Comparison of ENCODE assay signal across 16 cellular contexts in the genomic region with DNA sequence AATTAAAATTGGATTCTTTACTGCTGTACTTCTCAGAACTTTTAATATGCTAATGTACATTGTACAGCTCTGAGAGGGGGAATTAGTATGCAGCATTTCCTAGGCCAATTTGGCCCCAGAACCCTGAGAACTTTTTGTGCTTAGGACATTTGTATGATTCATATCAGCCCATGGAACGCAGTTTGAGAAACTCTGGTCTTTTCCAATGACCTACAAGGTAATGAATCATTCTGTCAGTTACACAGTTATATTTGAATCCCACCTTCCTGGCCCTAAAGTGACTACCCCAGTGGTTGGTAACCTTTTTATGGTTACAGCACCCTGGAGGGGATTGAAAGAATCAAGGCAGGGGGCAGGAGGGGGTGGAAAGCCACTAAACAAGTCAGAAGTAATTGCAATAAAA. TPM values are rescaled to one million over a fixed set of nuclear protein-coding genes. Genes with fewer than 3 reads are reported as not detected.
DNase-seq lines count a peak whose midpoint lies in the region; ATAC-seq, FAIRE-seq and TF ChIP-seq lines count a peak whose summit lies in the region.
"Had no signal": no experiment of that assay in that cellular context is flagged by ENCODE, and none has a peak within 500 bp of the region (broad histone marks: within the 10 kb centered on the region; RNA-seq: fewer than 3 reads in every experiment).

No MANE protein-coding gene starts in this region.

- H3K27me3 ChIP-seq in right atrium auricular region (no peaks in the 10 kb centered on the region), bronchial epithelial cell (ENCODE audit: control insufficient read depth, insufficient read depth, low read length) (no peaks in the 10 kb centered on the region), A673 (replicated peaks; ENCODE audit: insufficient read depth, low read depth, low read length, poor library complexity) (peaks cover 2% of the 10 kb centered on the region)
- H3K27me3 ChIP-seq: heart left ventricle, neural progenitor cell had no signal

- FAIRE-seq in bronchial epithelial cell (lab: Jason Lieb, UNC) (no peak), kidney (lab: Jason Lieb, UNC) (no peak)
- FAIRE-seq: urothelium cell line had no signal

- DNase-seq in left ventricle myocardium superior (no peak), right atrium auricular region (ENCODE audit: low spot score) (no peak), bronchial epithelial cell (ENCODE audit: low read depth) (peak; percentile 64), kidney (no peak), NCI-H748 (lab: John Stamatoyannopoulos, UW; ENCODE audit: unreplicated experiment) (no peak), NCI-H1092 (lab: John Stamatoyannopoulos, UW) (no peak), A673 (ENCODE audit: low spot score) (no peak), OCI-M2 (lab: John Stamatoyannopoulos, UW; ENCODE audit: unreplicated experiment) (no peak)
- DNase-seq: activated CD4-positive, CD25-positive, alpha-beta regulatory T cell treated with anti-CD3 and anti-CD28 coated beads, Interleukin-2, amount 50 U/mL, for 72 hours; DND-41; heart left ventricle; Karpas-422; stimulated activated CD4-positive, alpha-beta T cell treated with anti-CD3 and anti-CD28 coated beads, Interleukin-15, amount 100 ng/mL, for 24 hours had no signal

- intact Hi-C loops in left ventricle myocardium superior (cut with micrococcal nuclease), result no loop called here
- intact Hi-C loops in kidney (cut with DNase I), result no loop called here
- intact Hi-C loops in A673 (cut with micrococcal nuclease; ENCODE audit: unreplicated experiment), result no loop called here

- H3K9ac ChIP-seq in kidney (ENCODE audit: low read length in 2 of 2), result no peak overlapping the region
- H3K9ac ChIP-seq: neural progenitor cell had no signal

- H3K4me1 ChIP-seq in right atrium auricular region (no peaks in the 10 kb centered on the region), kidney (ENCODE audit: control insufficient read depth in 1 of 2, insufficient read depth in 1 of 2, low read depth in 1 of 2, low read length in 2 of 2) (peaks cover 4 to 5% of the 10 kb centered on the region in 2 donors), A673 (ENCODE audit: insufficient read depth, low read length, poor library complexity, severe bottlenecking) (no peaks in the 10 kb centered on the region)
- H3K4me1 ChIP-seq: neural progenitor cell had no signal

- H3K4me3 ChIP-seq in right atrium auricular region (no peak overlapping the region), bronchial epithelial cell (ENCODE audit: low read depth, low read length) (no peak overlapping the region), kidney (ENCODE audit: low read length in 2 of 2) (no peak overlapping the region), A673 (ENCODE audit: low read depth, low read length, poor library complexity, severe bottlenecking) (no peak overlapping the region)
- H3K4me3 ChIP-seq: coronary artery, heart left ventricle, neural progenitor cell had no signal

- BruUV-seq in A673 (replicated peaks; lab: Mats Ljungman, UMichigan), result no TSS peak

- H3K27ac ChIP-seq in right atrium auricular region, result no peak overlapping the region
- H3K27ac ChIP-seq in kidney (ENCODE audit: low read depth in 2 of 2, low read length in 2 of 2), result peak overlapping the region; percentile 7 to 29
- H3K27ac ChIP-seq in A673 (ENCODE audit: low read depth, low read length, poor library complexity, severe bottlenecking), result no peak overlapping the region
- H3K27ac ChIP-seq: coronary artery, heart left ventricle, neural progenitor cell had no signal

- TF ChIP-seq CTCF in right atrium auricular region (IDR thresholded peaks at IDR 0.05), result no peak
- no peak for TF ChIP-seq CTCF in bronchial epithelial cell (IDR thresholded peaks at IDR 0.05; ENCODE audit: insufficient read depth, low read length, severe bottlenecking)
- TF ChIP-seq CTCF in kidney (IDR thresholded peaks at IDR 0.05; ENCODE audit: borderline replicate concordance, extremely low read depth, insufficient read depth), result no peak
- no peak for TF ChIP-seq CTCF in A673 (conservative IDR thresholded peaks at IDR 0.05; ENCODE audit: low read depth, low read length)

- ATAC-seq in left ventricle myocardium superior, result peak; percentile 69

- H3K36me3 ChIP-seq in right atrium auricular region, result no peaks in the 10 kb centered on the region
- H3K36me3 ChIP-seq in bronchial epithelial cell (ENCODE audit: control insufficient read depth, insufficient read depth, low read length), result no peaks in the 10 kb centered on the region
- H3K36me3 ChIP-seq in kidney (ENCODE audit: control insufficient read depth in 1 of 2, insufficient read depth in 2 of 2, low read length in 2 of 2), result no peaks in the 10 kb centered on the region
- no peaks in the 10 kb centered on the region for H3K36me3 ChIP-seq in A673 (ENCODE audit: insufficient read depth, low read length, poor library complexity, severe bottlenecking)
- H3K36me3 ChIP-seq: heart left ventricle, neural progenitor cell had no signal

- CTCF ChIA-PET in A673 (lab: Charles Lee), result interaction anchor here (0.7 kb wide), 1 partner anchor 234 kb away, joined by 3 read pairs; no protein-coding TSS in a partner anchor

- POLR2A ChIA-PET in A673 (lab: Charles Lee; ENCODE audit: low non-redundant PET), result no interaction called here

- H3K9me3 ChIP-seq in right atrium auricular region, result peaks cover 0 to 10% of the 10 kb centered on the region in 2 donors
- H3K9me3 ChIP-seq in kidney (ENCODE audit: control insufficient read depth in 1 of 2, low read length in 2 of 2), result peaks cover 0 to 5% of the 10 kb centered on the region in 2 donors
- no peaks in the 10 kb centered on the region for H3K9me3 ChIP-seq in A673 (ENCODE audit: low read depth, low read length, poor library complexity, severe bottlenecking)

RNA-seq across cellular contexts. Expression of a gene that starts 25.6 kb away (rescaled TPM):
- 27.5 TPM for total RNA-seq in left ventricle myocardium superior
- total RNA-seq in right atrium auricular region, result 1 to 10 TPM; 1.5 to 4.4 TPM
- total RNA-seq in bronchial epithelial cell, result under 0.01 TPM in 2 replicates
- 1.4 TPM for total RNA-seq in kidney
- 1.6 TPM for polyA plus RNA-seq in kidney (ENCODE audit: insufficient read depth, low read depth, low replicate concordance)
- not detected in 2 replicates for total RNA-seq in A673 (2021)

Comparison
In these comparisons a context has a peak if more than half of its experiments do, and no peak if none do; other contexts are left out.
1. H3K27ac ChIP-seq: peak in kidney (2 of 2); none in right atrium auricular region (0 of 2) and A673 (single experiment).